In the genomic region with DNA sequence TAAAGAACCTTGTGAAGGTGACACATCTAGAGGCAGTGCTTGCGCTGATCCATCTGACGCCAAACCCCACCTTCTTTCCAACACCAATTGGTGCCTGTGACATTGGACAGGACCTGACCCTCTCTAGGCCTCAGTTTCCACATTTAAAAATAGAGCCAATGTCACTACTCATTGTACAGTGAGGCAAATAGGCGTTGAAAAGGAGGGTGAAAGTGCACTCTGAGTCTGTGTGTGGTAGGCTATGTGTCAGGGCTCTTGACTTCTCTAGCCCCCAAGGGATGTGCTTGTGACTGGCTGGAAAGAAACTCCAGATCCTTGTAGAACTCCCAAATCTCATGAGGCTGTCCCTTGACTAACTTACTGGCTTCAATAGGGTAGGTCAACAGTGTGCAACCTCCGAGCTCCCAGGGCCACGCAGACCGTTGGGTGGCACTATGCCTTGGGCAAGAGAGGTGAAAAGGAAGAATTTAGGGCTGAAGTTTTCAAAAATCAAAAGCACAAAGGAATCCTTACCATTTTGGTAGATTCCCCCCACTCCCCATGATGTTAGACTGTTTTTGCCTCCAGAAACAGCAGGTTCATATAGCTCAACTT, we compare ENCODE assay signal across 1 cellular context.
TF ChIP-seq lines count a peak whose summit lies in the region.

No MANE protein-coding gene starts in this region.

TF ChIP-seq in HCT116, 20 proteins besides CTCF, POLR2A, EP300 and RAD21 (continued from another document):
- TF ChIP-seq, protein P1, sequence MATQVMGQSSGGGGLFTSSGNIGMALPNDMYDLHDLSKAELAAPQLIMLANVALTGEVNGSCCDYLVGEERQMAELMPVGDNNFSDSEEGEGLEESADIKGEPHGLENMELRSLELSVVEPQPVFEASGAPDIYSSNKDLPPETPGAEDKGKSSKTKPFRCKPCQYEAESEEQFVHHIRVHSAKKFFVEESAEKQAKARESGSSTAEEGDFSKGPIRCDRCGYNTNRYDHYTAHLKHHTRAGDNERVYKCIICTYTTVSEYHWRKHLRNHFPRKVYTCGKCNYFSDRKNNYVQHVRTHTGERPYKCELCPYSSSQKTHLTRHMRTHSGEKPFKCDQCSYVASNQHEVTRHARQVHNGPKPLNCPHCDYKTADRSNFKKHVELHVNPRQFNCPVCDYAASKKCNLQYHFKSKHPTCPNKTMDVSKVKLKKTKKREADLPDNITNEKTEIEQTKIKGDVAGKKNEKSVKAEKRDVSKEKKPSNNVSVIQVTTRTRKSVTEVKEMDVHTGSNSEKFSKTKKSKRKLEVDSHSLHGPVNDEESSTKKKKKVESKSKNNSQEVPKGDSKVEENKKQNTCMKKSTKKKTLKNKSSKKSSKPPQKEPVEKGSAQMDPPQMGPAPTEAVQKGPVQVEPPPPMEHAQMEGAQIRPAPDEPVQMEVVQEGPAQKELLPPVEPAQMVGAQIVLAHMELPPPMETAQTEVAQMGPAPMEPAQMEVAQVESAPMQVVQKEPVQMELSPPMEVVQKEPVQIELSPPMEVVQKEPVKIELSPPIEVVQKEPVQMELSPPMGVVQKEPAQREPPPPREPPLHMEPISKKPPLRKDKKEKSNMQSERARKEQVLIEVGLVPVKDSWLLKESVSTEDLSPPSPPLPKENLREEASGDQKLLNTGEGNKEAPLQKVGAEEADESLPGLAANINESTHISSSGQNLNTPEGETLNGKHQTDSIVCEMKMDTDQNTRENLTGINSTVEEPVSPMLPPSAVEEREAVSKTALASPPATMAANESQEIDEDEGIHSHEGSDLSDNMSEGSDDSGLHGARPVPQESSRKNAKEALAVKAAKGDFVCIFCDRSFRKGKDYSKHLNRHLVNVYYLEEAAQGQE (IDR thresholded peaks at IDR 0.05; ENCODE audit: low read depth) = no peak
- TF ChIP-seq, protein P2, sequence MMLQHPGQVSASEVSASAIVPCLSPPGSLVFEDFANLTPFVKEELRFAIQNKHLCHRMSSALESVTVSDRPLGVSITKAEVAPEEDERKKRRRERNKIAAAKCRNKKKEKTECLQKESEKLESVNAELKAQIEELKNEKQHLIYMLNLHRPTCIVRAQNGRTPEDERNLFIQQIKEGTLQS (IDR thresholded peaks at IDR 0.05) = no peak
TF ChIP-seq in HCT116: peak in this region for 0.
